ENCODE assay signal across 1 cellular context in the genomic region with DNA sequence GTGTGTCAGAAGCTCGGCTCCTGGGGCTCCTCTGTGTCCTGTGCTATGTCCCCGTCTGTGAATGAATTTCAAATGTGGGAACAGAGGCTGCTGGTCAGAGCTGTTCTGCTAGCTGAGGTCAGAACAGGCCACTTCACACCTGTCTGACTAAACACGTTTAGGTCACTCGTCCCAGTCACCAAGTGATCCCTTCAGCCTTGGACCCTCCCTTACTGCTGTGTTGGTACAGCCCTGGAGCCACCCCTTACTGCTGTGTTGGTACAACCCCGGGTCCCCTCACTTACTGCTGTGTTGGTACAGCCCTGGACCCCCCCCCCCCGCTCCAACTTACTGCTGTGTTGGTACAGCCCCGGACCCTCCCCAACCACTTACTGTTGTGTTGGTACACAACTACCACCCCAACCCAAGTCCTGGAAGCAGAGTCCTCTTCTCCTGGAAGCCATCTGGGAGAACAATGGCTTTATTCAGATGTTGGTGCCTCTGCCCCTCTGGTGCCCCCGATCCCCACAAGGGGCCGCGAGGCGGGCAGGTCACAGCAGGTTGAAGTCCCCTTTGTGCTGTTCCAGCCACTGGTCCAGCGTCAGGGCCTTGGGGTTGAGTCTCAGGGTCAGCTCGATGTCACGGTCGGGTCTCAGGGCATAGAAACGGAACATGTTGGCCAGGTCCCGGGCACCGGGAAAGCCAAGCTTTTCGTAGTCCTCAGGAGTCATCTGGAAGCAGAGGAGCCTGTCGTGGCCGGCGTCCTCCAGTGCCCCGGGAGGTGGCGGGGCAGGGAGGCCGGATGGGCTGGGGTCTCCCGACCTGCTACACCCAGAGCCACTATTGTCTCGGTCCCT.
A peak's percentile ranks its signal among the peaks of the same experiment; 100 is the strongest.
TF ChIP-seq lines count a peak whose summit lies in the region.

No MANE protein-coding gene starts in this region.

TF ChIP-seq in HepG2, 621 proteins besides CTCF, POLR2A, EP300 and RAD21 (continued from another document and continues in another):
- TF ChIP-seq, protein P1, sequence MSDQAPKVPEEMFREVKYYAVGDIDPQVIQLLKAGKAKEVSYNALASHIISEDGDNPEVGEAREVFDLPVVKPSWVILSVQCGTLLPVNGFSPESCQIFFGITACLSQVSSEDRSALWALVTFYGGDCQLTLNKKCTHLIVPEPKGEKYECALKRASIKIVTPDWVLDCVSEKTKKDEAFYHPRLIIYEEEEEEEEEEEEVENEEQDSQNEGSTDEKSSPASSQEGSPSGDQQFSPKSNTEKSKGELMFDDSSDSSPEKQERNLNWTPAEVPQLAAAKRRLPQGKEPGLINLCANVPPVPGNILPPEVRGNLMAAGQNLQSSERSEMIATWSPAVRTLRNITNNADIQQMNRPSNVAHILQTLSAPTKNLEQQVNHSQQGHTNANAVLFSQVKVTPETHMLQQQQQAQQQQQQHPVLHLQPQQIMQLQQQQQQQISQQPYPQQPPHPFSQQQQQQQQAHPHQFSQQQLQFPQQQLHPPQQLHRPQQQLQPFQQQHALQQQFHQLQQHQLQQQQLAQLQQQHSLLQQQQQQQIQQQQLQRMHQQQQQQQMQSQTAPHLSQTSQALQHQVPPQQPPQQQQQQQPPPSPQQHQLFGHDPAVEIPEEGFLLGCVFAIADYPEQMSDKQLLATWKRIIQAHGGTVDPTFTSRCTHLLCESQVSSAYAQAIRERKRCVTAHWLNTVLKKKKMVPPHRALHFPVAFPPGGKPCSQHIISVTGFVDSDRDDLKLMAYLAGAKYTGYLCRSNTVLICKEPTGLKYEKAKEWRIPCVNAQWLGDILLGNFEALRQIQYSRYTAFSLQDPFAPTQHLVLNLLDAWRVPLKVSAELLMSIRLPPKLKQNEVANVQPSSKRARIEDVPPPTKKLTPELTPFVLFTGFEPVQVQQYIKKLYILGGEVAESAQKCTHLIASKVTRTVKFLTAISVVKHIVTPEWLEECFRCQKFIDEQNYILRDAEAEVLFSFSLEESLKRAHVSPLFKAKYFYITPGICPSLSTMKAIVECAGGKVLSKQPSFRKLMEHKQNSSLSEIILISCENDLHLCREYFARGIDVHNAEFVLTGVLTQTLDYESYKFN (CRISPR knock-in tag; conservative IDR thresholded peaks at IDR 0.05): peak; percentile 94
- TF ChIP-seq POLR2G (IDR thresholded peaks at IDR 0.05; ENCODE audit: low read depth, low read length) (peak; percentile 54), TFE3 (CRISPR knock-in tag; IDR thresholded peaks at IDR 0.05) (peak; percentile 16), NFYC (CRISPR knock-in tag; IDR thresholded peaks at IDR 0.05) (no peak), GZF1 (CRISPR knock-in tag; IDR thresholded peaks at IDR 0.05) (peak; percentile 34; the same call in 1 of the 2 replicates), SALL1 (CRISPR knock-in tag; IDR thresholded peaks at IDR 0.05) (peak; percentile 80; the same call in 1 of the 2 replicates), ARNT (IDR thresholded peaks at IDR 0.05) (no peak), CBX1 (IDR thresholded peaks at IDR 0.05; ENCODE audit: low read depth) (peak; percentile 51), FOXK2 (IDR thresholded peaks at IDR 0.05) (peak; percentile 98), ZNF552 (CRISPR knock-in tag; IDR thresholded peaks at IDR 0.05; ENCODE audit: borderline replicate concordance) (no peak), ZNF10 (CRISPR knock-in tag; IDR thresholded peaks at IDR 0.05; ENCODE audit: borderline replicate concordance, low read depth) (no peak), ELK4 (CRISPR knock-in tag; IDR thresholded peaks at IDR 0.05; ENCODE audit: borderline replicate concordance) (no peak), MAFG (CRISPR knock-in tag; IDR thresholded peaks at IDR 0.05) (no peak), ZNF382 (CRISPR knock-in tag; IDR thresholded peaks at IDR 0.05; ENCODE audit: borderline replicate concordance) (no peak), REPIN1 (CRISPR knock-in tag; IDR thresholded peaks at IDR 0.05; ENCODE audit: borderline replicate concordance, low read depth) (no peak), CBFB (CRISPR knock-in tag; IDR thresholded peaks at IDR 0.05) (no peak), PHF5A (CRISPR knock-in tag; IDR thresholded peaks at IDR 0.05; ENCODE audit: low read depth, unreplicated experiment) (peak; percentile 52), CHCHD3 (CRISPR knock-in tag; IDR thresholded peaks at IDR 0.05) (no peak), SMAD9 (CRISPR knock-in tag; IDR thresholded peaks at IDR 0.05) (no peak), GABPB1 (CRISPR knock-in tag; IDR thresholded peaks at IDR 0.05) (peak; percentile 60), FOXA1 (IDR thresholded peaks at IDR 0.05) (no peak), FOXA1 (CRISPR knock-in tag; IDR thresholded peaks at IDR 0.05) (peak; percentile 35), ZNF639 (CRISPR knock-in tag; conservative IDR thresholded peaks at IDR 0.05) (no peak), NONO (IDR thresholded peaks at IDR 0.05) (no peak), NONO (CRISPR knock-in tag; conservative IDR thresholded peaks at IDR 0.05) (peak; percentile 88), YY1 (IDR thresholded peaks at IDR 0.05; ENCODE audit: insufficient read depth, insufficient replicate concordance, low read depth, low read length) (peak; percentile 29), SUZ12 (IDR thresholded peaks at IDR 0.05; ENCODE audit: low read depth, low read length) (no peak), NCOA2 (CRISPR knock-in tag; IDR thresholded peaks at IDR 0.05) (peak; percentile 83), ZC3H4 (CRISPR knock-in tag; IDR thresholded peaks at IDR 0.05; ENCODE audit: borderline replicate concordance) (0 out of 2 replicates have a peak, but pooled peaks have one; percentile 13), POGK (CRISPR knock-in tag; conservative IDR thresholded peaks at IDR 0.05) (peak; percentile 65), ZNF513 (CRISPR knock-in tag; conservative IDR thresholded peaks at IDR 0.05) (0 out of 2 replicates have a peak, but pooled peaks have one; percentile 12), ZNF496 (CRISPR knock-in tag; IDR thresholded peaks at IDR 0.05; ENCODE audit: insufficient replicate concordance) (no peak)
- TF ChIP-seq, protein P2, sequence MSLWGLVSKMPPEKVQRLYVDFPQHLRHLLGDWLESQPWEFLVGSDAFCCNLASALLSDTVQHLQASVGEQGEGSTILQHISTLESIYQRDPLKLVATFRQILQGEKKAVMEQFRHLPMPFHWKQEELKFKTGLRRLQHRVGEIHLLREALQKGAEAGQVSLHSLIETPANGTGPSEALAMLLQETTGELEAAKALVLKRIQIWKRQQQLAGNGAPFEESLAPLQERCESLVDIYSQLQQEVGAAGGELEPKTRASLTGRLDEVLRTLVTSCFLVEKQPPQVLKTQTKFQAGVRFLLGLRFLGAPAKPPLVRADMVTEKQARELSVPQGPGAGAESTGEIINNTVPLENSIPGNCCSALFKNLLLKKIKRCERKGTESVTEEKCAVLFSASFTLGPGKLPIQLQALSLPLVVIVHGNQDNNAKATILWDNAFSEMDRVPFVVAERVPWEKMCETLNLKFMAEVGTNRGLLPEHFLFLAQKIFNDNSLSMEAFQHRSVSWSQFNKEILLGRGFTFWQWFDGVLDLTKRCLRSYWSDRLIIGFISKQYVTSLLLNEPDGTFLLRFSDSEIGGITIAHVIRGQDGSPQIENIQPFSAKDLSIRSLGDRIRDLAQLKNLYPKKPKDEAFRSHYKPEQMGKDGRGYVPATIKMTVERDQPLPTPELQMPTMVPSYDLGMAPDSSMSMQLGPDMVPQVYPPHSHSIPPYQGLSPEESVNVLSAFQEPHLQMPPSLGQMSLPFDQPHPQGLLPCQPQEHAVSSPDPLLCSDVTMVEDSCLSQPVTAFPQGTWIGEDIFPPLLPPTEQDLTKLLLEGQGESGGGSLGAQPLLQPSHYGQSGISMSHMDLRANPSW (CRISPR knock-in tag; IDR thresholded peaks at IDR 0.05; ENCODE audit: borderline replicate concordance): no peak
- TF ChIP-seq, protein P3, sequence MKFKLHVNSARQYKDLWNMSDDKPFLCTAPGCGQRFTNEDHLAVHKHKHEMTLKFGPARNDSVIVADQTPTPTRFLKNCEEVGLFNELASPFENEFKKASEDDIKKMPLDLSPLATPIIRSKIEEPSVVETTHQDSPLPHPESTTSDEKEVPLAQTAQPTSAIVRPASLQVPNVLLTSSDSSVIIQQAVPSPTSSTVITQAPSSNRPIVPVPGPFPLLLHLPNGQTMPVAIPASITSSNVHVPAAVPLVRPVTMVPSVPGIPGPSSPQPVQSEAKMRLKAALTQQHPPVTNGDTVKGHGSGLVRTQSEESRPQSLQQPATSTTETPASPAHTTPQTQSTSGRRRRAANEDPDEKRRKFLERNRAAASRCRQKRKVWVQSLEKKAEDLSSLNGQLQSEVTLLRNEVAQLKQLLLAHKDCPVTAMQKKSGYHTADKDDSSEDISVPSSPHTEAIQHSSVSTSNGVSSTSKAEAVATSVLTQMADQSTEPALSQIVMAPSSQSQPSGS (CRISPR knock-in tag; IDR thresholded peaks at IDR 0.05): 0 out of 2 replicates have a peak, but pooled peaks have one; percentile 12
- TF ChIP-seq, protein P4, sequence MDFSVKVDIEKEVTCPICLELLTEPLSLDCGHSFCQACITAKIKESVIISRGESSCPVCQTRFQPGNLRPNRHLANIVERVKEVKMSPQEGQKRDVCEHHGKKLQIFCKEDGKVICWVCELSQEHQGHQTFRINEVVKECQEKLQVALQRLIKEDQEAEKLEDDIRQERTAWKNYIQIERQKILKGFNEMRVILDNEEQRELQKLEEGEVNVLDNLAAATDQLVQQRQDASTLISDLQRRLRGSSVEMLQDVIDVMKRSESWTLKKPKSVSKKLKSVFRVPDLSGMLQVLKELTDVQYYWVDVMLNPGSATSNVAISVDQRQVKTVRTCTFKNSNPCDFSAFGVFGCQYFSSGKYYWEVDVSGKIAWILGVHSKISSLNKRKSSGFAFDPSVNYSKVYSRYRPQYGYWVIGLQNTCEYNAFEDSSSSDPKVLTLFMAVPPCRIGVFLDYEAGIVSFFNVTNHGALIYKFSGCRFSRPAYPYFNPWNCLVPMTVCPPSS (IDR thresholded peaks at IDR 0.05): no peak
- TF ChIP-seq, protein P5, sequence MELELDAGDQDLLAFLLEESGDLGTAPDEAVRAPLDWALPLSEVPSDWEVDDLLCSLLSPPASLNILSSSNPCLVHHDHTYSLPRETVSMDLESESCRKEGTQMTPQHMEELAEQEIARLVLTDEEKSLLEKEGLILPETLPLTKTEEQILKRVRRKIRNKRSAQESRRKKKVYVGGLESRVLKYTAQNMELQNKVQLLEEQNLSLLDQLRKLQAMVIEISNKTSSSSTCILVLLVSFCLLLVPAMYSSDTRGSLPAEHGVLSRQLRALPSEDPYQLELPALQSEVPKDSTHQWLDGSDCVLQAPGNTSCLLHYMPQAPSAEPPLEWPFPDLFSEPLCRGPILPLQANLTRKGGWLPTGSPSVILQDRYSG (CRISPR knock-in tag; IDR thresholded peaks at IDR 0.05): no peak
- TF ChIP-seq, protein P6, sequence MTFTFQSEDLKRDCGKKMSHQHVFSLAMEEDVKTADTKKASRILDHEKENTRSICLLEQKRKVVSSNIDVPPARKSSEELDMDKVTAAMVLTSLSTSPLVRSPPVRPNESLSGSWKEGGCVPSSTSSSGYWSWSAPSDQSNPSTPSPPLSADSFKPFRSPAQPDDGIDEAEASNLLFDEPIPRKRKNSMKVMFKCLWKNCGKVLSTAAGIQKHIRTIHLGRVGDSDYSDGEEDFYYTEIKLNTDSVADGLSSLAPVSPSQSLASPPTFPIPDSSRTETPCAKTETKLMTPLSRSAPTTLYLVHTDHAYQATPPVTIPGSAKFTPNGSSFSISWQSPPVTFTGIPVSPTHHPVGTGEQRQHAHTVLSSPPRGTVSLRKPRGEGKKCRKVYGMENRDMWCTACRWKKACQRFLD (CRISPR knock-in tag; IDR thresholded peaks at IDR 0.05; ENCODE audit: borderline replicate concordance): 0 out of 2 replicates have a peak, but pooled peaks have one; percentile 78
